ENCODE assay signal across 1 cellular context in the genomic region with DNA sequence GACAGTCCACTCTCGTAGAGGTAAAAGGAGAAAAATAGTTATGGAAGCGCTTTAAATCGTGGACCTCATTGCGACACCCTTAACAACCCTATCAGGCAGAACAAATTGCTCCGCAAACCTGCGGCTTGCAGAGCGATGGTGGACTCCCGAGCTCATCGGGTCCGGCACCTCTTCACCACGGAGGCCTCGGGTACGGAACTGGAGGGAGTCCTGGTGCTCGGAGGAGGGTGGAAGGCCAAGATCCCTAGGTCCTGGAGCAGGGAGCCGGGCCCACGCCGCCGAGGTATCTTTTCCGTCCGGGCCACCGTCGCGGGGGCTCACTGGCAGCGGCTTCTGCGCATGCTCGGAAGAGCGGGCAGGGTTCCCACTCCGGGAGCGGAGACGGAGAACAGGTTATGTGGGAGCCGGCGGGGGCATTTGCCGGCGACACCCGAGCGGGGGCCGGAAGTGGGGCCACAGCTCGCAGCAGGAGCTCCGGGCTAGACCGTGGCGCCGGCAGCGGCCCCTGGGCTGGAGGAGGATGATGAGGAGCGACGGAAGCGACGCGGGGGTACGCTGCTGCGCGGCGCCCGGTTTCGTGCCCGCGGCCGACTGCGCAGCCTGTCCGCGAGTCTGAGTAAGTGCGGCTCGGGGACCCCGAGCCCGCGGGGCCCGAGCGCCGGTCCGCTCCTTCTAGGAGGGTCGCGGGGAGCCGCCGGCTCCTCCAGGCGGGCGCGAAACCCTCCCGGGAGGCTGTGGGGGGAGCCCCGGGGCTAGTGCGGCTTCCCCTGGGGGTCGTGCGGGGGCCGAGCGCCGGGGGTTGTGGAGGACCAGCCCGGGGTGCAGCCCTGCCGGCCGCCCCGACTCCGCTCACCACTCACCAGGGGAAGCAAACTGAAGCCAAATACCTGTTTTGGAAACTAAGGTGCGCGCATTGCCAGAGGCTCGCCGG.
A peak's percentile ranks its signal among the peaks of the same experiment; 100 is the strongest.
TF ChIP-seq lines count a peak whose summit lies in the region.

A gene (plus strand): TSS at position 349 of the 931 bp plus-strand sequence. CDS start 10,827 bp downstream, outside the sequence.

TF ChIP-seq in HepG2, 621 proteins besides CTCF, POLR2A, EP300 and RAD21 (continued from another document and continues in another):
- TF ChIP-seq, protein P1, sequence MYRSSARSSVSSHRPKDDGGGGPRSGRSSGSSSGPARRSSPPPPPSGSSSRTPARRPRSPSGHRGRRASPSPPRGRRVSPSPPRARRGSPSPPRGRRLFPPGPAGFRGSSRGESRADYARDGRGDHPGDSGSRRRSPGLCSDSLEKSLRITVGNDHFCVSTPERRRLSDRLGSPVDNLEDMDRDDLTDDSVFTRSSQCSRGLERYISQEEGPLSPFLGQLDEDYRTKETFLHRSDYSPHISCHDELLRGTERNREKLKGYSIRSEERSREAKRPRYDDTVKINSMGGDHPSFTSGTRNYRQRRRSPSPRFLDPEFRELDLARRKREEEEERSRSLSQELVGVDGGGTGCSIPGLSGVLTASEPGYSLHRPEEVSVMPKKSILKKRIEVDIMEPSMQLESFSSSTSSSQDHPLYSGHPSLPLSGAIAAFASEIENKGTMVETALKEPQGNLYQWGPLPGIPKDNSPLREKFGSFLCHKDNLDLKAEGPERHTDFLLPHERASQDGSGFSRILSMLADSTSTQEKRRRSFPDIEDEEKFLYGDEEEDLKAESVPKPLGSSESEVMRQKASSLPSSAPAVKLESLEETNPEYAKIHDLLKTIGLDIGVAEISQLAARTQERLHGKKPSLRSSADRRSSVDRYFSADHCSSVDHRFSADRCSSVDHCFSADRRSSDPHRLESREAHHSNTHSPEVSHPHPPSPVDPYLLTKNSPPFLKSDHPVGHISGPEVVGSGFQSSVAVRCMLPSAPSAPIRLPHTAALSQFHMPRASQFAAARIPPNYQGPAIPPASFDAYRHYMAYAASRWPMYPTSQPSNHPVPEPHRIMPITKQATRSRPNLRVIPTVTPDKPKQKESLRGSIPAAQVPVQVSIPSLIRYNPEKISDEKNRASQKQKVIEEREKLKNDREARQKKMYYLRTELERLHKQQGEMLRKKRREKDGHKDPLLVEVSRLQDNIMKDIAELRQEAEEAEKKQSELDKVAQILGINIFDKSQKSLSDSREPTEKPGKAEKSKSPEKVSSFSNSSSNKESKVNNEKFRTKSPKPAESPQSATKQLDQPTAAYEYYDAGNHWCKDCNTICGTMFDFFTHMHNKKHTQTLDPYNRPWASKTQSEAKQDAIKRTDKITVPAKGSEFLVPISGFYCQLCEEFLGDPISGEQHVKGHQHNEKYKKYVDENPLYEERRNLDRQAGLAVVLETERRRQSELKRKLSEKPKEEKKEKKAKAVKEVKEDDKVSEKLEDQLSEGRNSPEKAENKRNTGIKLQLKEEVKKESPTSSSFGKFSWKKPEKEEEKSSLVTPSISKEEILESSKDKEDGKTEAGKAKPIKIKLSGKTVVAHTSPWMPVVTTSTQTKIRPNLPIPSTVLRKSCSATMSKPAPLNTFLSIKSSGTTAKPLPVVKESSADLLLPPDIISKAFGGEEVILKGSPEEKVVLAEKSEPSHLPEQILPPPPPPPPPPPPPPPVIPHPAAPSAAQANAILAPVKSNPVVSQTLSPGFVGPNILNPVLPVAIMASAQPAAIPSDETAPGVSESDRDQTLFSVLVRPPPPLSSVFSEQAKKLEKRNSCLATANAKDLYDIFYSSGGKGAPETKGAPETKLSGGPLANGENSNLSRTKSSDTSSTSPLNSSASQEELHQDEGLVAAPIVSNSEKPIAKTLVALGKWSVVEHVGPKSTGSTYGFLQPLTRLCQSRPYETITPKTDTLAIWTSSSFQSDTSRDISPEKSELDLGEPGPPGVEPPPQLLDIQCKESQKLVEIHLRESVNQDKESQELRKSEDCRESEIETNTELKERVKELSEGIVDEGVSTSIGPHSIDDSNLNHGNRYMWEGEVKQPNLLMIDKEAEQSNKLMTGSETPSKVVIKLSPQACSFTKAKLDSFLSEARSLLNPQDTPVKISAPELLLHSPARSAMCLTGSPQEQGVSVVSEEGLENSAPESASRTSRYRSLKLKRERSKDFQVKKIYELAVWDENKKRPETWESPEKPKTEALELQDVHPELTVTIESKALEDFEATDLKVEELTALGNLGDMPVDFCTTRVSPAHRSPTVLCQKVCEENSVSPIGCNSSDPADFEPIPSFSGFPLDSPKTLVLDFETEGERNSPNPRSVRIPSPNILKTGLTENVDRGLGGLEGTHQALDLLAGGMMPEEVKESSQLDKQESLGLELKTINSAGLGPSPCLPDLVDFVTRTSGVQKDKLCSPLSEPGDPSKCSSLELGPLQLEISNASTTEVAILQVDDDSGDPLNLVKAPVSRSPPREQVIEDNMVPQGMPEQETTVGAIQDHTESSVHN (CRISPR knock-in tag; IDR thresholded peaks at IDR 0.05): no peak
- no peak for TF ChIP-seq ZNF10 (CRISPR knock-in tag; IDR thresholded peaks at IDR 0.05; ENCODE audit: borderline replicate concordance, low read depth)
- no peak for TF ChIP-seq SUZ12 (IDR thresholded peaks at IDR 0.05; ENCODE audit: low read depth, low read length)
- no peak for TF ChIP-seq ZNF207 (IDR thresholded peaks at IDR 0.05; ENCODE audit: borderline replicate concordance)
- peak; percentile 28; the same call in 1 of the 2 replicates for TF ChIP-seq HNF4A (CRISPR knock-in tag; IDR thresholded peaks at IDR 0.05)
- peak; percentile 93 for TF ChIP-seq RBFOX2 (IDR thresholded peaks at IDR 0.05; ENCODE audit: low read depth, low read length)
- TF ChIP-seq, protein P2, sequence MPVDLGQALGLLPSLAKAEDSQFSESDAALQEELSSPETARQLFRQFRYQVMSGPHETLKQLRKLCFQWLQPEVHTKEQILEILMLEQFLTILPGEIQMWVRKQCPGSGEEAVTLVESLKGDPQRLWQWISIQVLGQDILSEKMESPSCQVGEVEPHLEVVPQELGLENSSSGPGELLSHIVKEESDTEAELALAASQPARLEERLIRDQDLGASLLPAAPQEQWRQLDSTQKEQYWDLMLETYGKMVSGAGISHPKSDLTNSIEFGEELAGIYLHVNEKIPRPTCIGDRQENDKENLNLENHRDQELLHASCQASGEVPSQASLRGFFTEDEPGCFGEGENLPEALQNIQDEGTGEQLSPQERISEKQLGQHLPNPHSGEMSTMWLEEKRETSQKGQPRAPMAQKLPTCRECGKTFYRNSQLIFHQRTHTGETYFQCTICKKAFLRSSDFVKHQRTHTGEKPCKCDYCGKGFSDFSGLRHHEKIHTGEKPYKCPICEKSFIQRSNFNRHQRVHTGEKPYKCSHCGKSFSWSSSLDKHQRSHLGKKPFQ (CRISPR knock-in tag; IDR thresholded peaks at IDR 0.05; ENCODE audit: insufficient replicate concordance): no peak
- TF ChIP-seq, protein P3, sequence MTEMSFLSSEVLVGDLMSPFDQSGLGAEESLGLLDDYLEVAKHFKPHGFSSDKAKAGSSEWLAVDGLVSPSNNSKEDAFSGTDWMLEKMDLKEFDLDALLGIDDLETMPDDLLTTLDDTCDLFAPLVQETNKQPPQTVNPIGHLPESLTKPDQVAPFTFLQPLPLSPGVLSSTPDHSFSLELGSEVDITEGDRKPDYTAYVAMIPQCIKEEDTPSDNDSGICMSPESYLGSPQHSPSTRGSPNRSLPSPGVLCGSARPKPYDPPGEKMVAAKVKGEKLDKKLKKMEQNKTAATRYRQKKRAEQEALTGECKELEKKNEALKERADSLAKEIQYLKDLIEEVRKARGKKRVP (CRISPR knock-in tag; IDR thresholded peaks at IDR 0.05): peak in 1 of 2 experiments; percentile 56; a peak in 2 of 4 replicates
- peak; percentile 80 for TF ChIP-seq XRCC5 (optimal IDR thresholded peaks at IDR 0.05; ENCODE audit: low read length)
- TF ChIP-seq RBAK (CRISPR knock-in tag; IDR thresholded peaks at IDR 0.05): no peak
- TF ChIP-seq FIP1L1 (IDR thresholded peaks at IDR 0.05; ENCODE audit: borderline replicate concordance, insufficient read depth, low read depth, low read length): no peak
- TF ChIP-seq ZEB1 (IDR thresholded peaks at IDR 0.05; ENCODE audit: insufficient replicate concordance, low read depth): no peak
- TF ChIP-seq ZNF782 (CRISPR knock-in tag; IDR thresholded peaks at IDR 0.05; ENCODE audit: borderline replicate concordance): peak; percentile 56; the same call in 1 of the 2 replicates
- TF ChIP-seq DMAP1 (CRISPR knock-in tag; IDR thresholded peaks at IDR 0.05): peak; percentile 87
- peak; percentile 60; the same call in 1 of the 2 replicates for TF ChIP-seq ZNF674 (CRISPR knock-in tag; IDR thresholded peaks at IDR 0.05; ENCODE audit: low read depth)
- no peak for TF ChIP-seq ZNF180 (CRISPR knock-in tag; IDR thresholded peaks at IDR 0.05; ENCODE audit: borderline replicate concordance, low read depth)
- TF ChIP-seq CC2D1A (CRISPR knock-in tag; IDR thresholded peaks at IDR 0.05): no peak
- TF ChIP-seq HDAC2 (CRISPR knock-in tag; IDR thresholded peaks at IDR 0.05): peak; percentile 67
- peak; percentile 35; the same call in 1 of the 2 replicates for TF ChIP-seq TMF1 (CRISPR knock-in tag; IDR thresholded peaks at IDR 0.05; ENCODE audit: low read depth)
- TF ChIP-seq, protein P4, sequence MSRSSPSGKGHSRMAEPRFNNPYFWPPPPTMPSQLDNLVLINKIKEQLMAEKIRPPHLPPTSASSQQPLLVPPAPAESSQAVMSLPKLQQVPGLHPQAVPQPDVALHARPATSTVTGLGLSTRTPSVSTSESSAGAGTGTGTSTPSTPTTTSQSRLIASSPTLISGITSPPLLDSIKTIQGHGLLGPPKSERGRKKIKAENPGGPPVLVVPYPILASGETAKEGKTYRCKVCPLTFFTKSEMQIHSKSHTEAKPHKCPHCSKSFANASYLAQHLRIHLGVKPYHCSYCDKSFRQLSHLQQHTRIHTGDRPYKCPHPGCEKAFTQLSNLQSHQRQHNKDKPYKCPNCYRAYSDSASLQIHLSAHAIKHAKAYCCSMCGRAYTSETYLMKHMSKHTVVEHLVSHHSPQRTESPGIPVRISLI (CRISPR knock-in tag; IDR thresholded peaks at IDR 0.05; ENCODE audit: borderline replicate concordance): no peak
- TF ChIP-seq, protein P5, sequence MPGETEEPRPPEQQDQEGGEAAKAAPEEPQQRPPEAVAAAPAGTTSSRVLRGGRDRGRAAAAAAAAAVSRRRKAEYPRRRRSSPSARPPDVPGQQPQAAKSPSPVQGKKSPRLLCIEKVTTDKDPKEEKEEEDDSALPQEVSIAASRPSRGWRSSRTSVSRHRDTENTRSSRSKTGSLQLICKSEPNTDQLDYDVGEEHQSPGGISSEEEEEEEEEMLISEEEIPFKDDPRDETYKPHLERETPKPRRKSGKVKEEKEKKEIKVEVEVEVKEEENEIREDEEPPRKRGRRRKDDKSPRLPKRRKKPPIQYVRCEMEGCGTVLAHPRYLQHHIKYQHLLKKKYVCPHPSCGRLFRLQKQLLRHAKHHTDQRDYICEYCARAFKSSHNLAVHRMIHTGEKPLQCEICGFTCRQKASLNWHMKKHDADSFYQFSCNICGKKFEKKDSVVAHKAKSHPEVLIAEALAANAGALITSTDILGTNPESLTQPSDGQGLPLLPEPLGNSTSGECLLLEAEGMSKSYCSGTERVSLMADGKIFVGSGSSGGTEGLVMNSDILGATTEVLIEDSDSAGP (CRISPR knock-in tag; IDR thresholded peaks at IDR 0.05; ENCODE audit: borderline replicate concordance): peak; percentile 91
- TF ChIP-seq KDM5B (CRISPR knock-in tag; IDR thresholded peaks at IDR 0.05; ENCODE audit: borderline replicate concordance): peak; percentile 68; the same call in 1 of the 2 replicates
- TF ChIP-seq, protein P6, sequence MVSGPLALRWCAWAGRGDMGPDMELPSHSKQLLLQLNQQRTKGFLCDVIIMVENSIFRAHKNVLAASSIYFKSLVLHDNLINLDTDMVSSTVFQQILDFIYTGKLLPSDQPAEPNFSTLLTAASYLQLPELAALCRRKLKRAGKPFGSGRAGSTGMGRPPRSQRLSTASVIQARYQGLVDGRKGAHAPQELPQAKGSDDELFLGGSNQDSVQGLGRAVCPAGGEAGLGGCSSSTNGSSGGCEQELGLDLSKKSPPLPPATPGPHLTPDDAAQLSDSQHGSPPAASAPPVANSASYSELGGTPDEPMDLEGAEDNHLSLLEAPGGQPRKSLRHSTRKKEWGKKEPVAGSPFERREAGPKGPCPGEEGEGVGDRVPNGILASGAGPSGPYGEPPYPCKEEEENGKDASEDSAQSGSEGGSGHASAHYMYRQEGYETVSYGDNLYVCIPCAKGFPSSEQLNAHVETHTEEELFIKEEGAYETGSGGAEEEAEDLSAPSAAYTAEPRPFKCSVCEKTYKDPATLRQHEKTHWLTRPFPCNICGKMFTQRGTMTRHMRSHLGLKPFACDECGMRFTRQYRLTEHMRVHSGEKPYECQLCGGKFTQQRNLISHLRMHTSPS (CRISPR knock-in tag; IDR thresholded peaks at IDR 0.05; ENCODE audit: low read depth): no peak
- no peak for TF ChIP-seq KLF9 (CRISPR knock-in tag; IDR thresholded peaks at IDR 0.05; ENCODE audit: low read depth)
- TF ChIP-seq NR2C2 (CRISPR knock-in tag; IDR thresholded peaks at IDR 0.05; ENCODE audit: borderline replicate concordance): peak; percentile 78
- no peak for TF ChIP-seq ZNF549 (CRISPR knock-in tag; IDR thresholded peaks at IDR 0.05)
- TF ChIP-seq ZNF652 (CRISPR knock-in tag; IDR thresholded peaks at IDR 0.05; ENCODE audit: borderline replicate concordance, low read depth): peak; percentile 17; the same call in 1 of the 2 replicates
- peak; percentile 79 for TF ChIP-seq HOXD1 (CRISPR knock-in tag; IDR thresholded peaks at IDR 0.05)
- peak; percentile 21 for TF ChIP-seq SKI (IDR thresholded peaks at IDR 0.05; ENCODE audit: partially characterized antibody)
- TF ChIP-seq ZBTB8A (CRISPR knock-in tag; IDR thresholded peaks at IDR 0.05; ENCODE audit: borderline replicate concordance, low read depth): no peak
- TF ChIP-seq NFIB (CRISPR knock-in tag; IDR thresholded peaks at IDR 0.05; ENCODE audit: borderline replicate concordance): no peak
- peak; percentile 41; the same call in 1 of the 2 replicates for TF ChIP-seq FOXO1 (CRISPR knock-in tag; IDR thresholded peaks at IDR 0.05)
- 0 out of 2 replicates have a peak, but pooled peaks have one; percentile 18 for TF ChIP-seq SIX1 (CRISPR knock-in tag; IDR thresholded peaks at IDR 0.05; ENCODE audit: borderline replicate concordance)
- TF ChIP-seq CREM (IDR thresholded peaks at IDR 0.05): peak; percentile 65
- no peak for TF ChIP-seq CREM (CRISPR knock-in tag; IDR thresholded peaks at IDR 0.05)
- no peak for TF ChIP-seq TOPORS (CRISPR knock-in tag; IDR thresholded peaks at IDR 0.05)
- peak; percentile 37 for TF ChIP-seq MED8 (CRISPR knock-in tag; IDR thresholded peaks at IDR 0.05; ENCODE audit: insufficient replicate concordance)
- TF ChIP-seq KAT8 (CRISPR knock-in tag; IDR thresholded peaks at IDR 0.05): peak; percentile 95
- TF ChIP-seq, protein P7, sequence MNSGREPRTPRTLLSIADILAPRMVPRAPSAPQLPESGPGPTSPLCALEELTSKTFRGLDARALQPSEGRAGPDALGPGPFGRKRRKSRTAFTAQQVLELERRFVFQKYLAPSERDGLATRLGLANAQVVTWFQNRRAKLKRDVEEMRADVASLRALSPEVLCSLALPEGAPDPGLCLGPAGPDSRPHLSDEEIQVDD (CRISPR knock-in tag; IDR thresholded peaks at IDR 0.05; ENCODE audit: borderline replicate concordance): no peak
- TF ChIP-seq SYNCRIP (IDR thresholded peaks at IDR 0.05; ENCODE audit: insufficient read depth, low read depth, low read length): no peak
- TF ChIP-seq ZNF205 (CRISPR knock-in tag; IDR thresholded peaks at IDR 0.05): peak; percentile 48
- TF ChIP-seq NFYB (CRISPR knock-in tag; IDR thresholded peaks at IDR 0.05): no peak; the same call in 1 of the 2 replicates
- no peak for TF ChIP-seq MAFG (CRISPR knock-in tag; IDR thresholded peaks at IDR 0.05)
- TF ChIP-seq ZNF451 (CRISPR knock-in tag; IDR thresholded peaks at IDR 0.05): no peak
